1 cellular context compared by ENCODE assay signal in genomic region chr10:54469587-54470323, GRCh38.
TF ChIP-seq lines count a peak whose summit lies in the region.

No MANE protein-coding gene starts in this region.

TF ChIP-seq in SK-N-SH, 30 proteins besides CTCF, POLR2A, EP300 and RAD21 (continued from another document):
- TF ChIP-seq, protein P1, sequence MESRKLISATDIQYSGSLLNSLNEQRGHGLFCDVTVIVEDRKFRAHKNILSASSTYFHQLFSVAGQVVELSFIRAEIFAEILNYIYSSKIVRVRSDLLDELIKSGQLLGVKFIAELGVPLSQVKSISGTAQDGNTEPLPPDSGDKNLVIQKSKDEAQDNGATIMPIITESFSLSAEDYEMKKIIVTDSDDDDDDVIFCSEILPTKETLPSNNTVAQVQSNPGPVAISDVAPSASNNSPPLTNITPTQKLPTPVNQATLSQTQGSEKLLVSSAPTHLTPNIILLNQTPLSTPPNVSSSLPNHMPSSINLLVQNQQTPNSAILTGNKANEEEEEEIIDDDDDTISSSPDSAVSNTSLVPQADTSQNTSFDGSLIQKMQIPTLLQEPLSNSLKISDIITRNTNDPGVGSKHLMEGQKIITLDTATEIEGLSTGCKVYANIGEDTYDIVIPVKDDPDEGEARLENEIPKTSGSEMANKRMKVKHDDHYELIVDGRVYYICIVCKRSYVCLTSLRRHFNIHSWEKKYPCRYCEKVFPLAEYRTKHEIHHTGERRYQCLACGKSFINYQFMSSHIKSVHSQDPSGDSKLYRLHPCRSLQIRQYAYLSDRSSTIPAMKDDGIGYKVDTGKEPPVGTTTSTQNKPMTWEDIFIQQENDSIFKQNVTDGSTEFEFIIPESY (IDR thresholded peaks at IDR 0.05; ENCODE audit: borderline replicate concordance, low read depth) = no peak
- TF ChIP-seq FOSL2 (IDR thresholded peaks at IDR 0.05; ENCODE audit: borderline replicate concordance, low read depth) (no peak), ELF1 (IDR thresholded peaks at IDR 0.05) (no peak)
- TF ChIP-seq, protein P2, sequence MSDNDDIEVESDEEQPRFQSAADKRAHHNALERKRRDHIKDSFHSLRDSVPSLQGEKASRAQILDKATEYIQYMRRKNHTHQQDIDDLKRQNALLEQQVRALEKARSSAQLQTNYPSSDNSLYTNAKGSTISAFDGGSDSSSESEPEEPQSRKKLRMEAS (IDR thresholded peaks at IDR 0.05; ENCODE audit: low read depth) = no peak
